Comparison of ENCODE assay signal across 1 cellular context in the genomic region with DNA sequence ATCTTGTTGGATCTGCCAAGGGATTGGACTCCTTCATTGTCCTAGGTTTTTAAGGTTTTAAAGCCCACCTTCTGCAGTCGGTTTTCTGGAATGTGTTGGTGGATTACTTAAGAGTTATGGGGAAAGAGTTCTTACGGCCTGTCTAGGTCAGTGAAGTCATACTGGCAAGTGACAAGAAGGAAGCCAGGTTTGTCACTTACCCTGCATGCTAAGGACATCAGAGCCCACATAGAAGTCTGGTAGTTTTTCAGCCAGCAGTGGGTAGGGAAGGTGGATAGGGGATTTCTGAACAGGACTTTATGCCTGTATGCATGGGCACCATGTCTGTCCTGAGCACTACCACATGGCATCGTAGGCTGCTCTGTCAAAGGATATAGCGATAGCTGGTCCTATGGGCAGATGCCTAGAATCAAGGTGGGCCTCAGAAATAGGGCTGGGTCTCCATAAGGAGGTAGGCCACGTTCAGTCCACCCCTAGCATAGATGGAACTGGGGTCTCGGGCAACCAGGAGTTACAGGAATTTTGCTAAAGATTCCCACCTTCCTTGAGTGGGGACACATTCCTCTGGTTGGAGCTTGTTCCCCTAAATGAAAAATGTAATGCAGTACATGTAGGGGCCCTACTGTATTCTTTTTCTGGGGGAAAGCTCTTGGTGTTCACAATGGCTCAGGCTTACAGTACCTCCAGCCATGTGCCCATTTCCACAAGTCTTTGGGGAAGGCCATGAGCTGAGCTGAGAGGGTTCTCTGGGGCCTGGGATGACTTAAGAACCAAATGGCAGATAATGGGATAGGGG.
TF ChIP-seq lines count a peak whose summit lies in the region.

No MANE protein-coding gene starts in this region.

TF ChIP-seq in HepG2, 621 proteins besides CTCF, POLR2A, EP300 and RAD21 (continued from another document):
- TF ChIP-seq, protein P1, sequence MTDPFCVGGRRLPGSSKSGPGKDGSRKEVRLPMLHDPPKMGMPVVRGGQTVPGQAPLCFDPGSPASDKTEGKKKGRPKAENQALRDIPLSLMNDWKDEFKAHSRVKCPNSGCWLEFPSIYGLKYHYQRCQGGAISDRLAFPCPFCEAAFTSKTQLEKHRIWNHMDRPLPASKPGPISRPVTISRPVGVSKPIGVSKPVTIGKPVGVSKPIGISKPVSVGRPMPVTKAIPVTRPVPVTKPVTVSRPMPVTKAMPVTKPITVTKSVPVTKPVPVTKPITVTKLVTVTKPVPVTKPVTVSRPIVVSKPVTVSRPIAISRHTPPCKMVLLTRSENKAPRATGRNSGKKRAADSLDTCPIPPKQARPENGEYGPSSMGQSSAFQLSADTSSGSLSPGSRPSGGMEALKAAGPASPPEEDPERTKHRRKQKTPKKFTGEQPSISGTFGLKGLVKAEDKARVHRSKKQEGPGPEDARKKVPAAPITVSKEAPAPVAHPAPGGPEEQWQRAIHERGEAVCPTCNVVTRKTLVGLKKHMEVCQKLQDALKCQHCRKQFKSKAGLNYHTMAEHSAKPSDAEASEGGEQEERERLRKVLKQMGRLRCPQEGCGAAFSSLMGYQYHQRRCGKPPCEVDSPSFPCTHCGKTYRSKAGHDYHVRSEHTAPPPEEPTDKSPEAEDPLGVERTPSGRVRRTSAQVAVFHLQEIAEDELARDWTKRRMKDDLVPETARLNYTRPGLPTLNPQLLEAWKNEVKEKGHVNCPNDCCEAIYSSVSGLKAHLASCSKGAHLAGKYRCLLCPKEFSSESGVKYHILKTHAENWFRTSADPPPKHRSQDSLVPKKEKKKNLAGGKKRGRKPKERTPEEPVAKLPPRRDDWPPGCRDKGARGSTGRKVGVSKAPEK (CRISPR knock-in tag; IDR thresholded peaks at IDR 0.05; ENCODE audit: borderline replicate concordance): no peak
- TF ChIP-seq, protein P2, sequence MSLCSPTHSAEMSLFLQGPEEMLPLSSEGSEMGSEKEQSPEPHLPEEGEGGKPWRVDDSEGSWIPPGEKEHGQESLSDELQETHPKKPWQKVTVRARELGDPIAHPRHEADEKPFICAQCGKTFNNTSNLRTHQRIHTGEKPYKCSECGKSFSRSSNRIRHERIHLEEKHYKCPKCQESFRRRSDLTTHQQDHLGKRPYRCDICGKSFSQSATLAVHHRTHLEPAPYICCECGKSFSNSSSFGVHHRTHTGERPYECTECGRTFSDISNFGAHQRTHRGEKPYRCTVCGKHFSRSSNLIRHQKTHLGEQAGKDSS (CRISPR knock-in tag; IDR thresholded peaks at IDR 0.05; ENCODE audit: borderline replicate concordance, low read depth): no peak
- TF ChIP-seq RBM22 (optimal IDR thresholded peaks at IDR 0.05; ENCODE audit: low read length): peak; percentile 98
